Comparison of ENCODE assay signal across 11 cellular contexts in genomic region chr3:52679139-52679538, GRCh38. TPM values are rescaled to one million over a fixed set of nuclear protein-coding genes. Genes with fewer than 3 reads are reported as not detected.
DNase-seq lines count a peak whose midpoint lies in the region; ATAC-seq and TF ChIP-seq lines count a peak whose summit lies in the region.
"Had no signal": no experiment of that assay in that cellular context is flagged by ENCODE, and none has a peak within 500 bp of the region (broad histone marks: within the 10 kb centered on the region; RNA-seq: fewer than 3 reads in every experiment).

No MANE protein-coding gene starts in this region.

- H3K27me3 ChIP-seq in Loucy (ENCODE audit: insufficient read depth, low read length, poor library complexity, severe bottlenecking): no peaks in the 10 kb centered on the region
- no peaks in the 10 kb centered on the region for H3K27me3 ChIP-seq in mesenchymal stem cell (ENCODE audit: control insufficient read depth in 1 of 2, insufficient read depth in 1 of 2, low read length in 2 of 2)
- H3K27me3 ChIP-seq in SJCRH30: no peaks in the 10 kb centered on the region
- H3K27me3 ChIP-seq: right atrium auricular region had no signal

- H2BK5ac ChIP-seq in mesenchymal stem cell (ENCODE audit: low read depth, low read length, poor library complexity, severe bottlenecking): no peak overlapping the region

- no peak overlapping the region for H3K23ac ChIP-seq in mesenchymal stem cell (ENCODE audit: low read length in 2 of 2)

- H3K79me2 ChIP-seq in Loucy (ENCODE audit: insufficient read depth, low read length): peaks cover 65% of the 10 kb centered on the region

- H3K14ac ChIP-seq in mesenchymal stem cell (ENCODE audit: low read length in 2 of 2): no peak overlapping the region

- no peak overlapping the region for H3K4me3 Mint-ChIP-seq in chondrocyte (ENCODE audit: unreplicated experiment)
- H3K4me3 Mint-ChIP-seq: nephron progenitor cell had no signal

- peaks cover 26% of the 10 kb centered on the region for H3K36me3 Mint-ChIP-seq in chondrocyte (ENCODE audit: low read depth)

- H2AFZ ChIP-seq in Loucy (ENCODE audit: low read length) (no peak overlapping the region), mesenchymal stem cell (ENCODE audit: low read depth, low read length) (no peak overlapping the region)

- no peak overlapping the region for H2BK12ac ChIP-seq in mesenchymal stem cell (ENCODE audit: low read length in 2 of 2)

- H2AK5ac ChIP-seq in mesenchymal stem cell (ENCODE audit: low read length, severe bottlenecking): no peak overlapping the region

- peaks cover 40% of the 10 kb centered on the region; the same call in 1 of the 2 replicates for H3K36me3 ChIP-seq in Loucy (ENCODE audit: insufficient read depth, low read length)
- H3K36me3 ChIP-seq in mesenchymal stem cell (ENCODE audit: control insufficient read depth in 1 of 2, insufficient read depth in 2 of 2, low read depth in 1 of 2, low read length in 2 of 2): peaks cover 12 to 54% of the 10 kb centered on the region in 2 experiments
- peaks cover 38% of the 10 kb centered on the region for H3K36me3 ChIP-seq in SJCRH30

- H3K4me3 ChIP-seq in Loucy (ENCODE audit: low read length, poor library complexity, severe bottlenecking) (no peak overlapping the region), mesenchymal stem cell (ENCODE audit: insufficient read depth in 1 of 2, low read depth in 1 of 2, low read length in 2 of 2) (no peak overlapping the region), SJCRH30 (no peak overlapping the region)
- H3K4me3 ChIP-seq: right atrium auricular region had no signal

- peak; percentile 10 for DNase-seq in CD1c-positive myeloid dendritic cell (ENCODE audit: extremely low spot score)
- no peak for DNase-seq in chondrocyte (ENCODE audit: low spot score)
- DNase-seq in mesenchymal stem cell: no peak
- DNase-seq in SJCRH30: no peak
- DNase-seq: left colon, nephron progenitor cell had no signal

- 98% methylated on average over 4 of the region's 4 CpGs for WGBS in mesenchymal stem cell

- no peak overlapping the region for H3K4ac ChIP-seq in mesenchymal stem cell (ENCODE audit: low read depth in 1 of 2, low read length in 2 of 2)

- H3K4me2 ChIP-seq in Loucy (ENCODE audit: low read depth, low read length, poor library complexity, severe bottlenecking) (peak overlapping the region; percentile 90), mesenchymal stem cell (ENCODE audit: low read length, poor library complexity, severe bottlenecking) (no peak overlapping the region)

- H4K20me1 ChIP-seq in Loucy (ENCODE audit: insufficient read depth, low read length, poor library complexity, severe bottlenecking): peaks cover 21% of the 10 kb centered on the region

- H4K91ac ChIP-seq in mesenchymal stem cell (ENCODE audit: low read length): no peak overlapping the region

- peak overlapping the region; percentile 94 for H3K27ac Mint-ChIP-seq in chondrocyte (ENCODE audit: unreplicated experiment)
- H3K27ac Mint-ChIP-seq: nephron progenitor cell had no signal

- H3K79me1 ChIP-seq in mesenchymal stem cell (replicated peaks; ENCODE audit: low read length, poor library complexity, severe bottlenecking): peaks cover 14% of the 10 kb centered on the region

- H3K4me1 ChIP-seq in Loucy (ENCODE audit: insufficient read depth, low read length, poor library complexity, severe bottlenecking) (peaks cover 41% of the 10 kb centered on the region), mesenchymal stem cell (ENCODE audit: control insufficient read depth, insufficient read depth, low read depth, low read length) (peaks cover 4% of the 10 kb centered on the region), SJCRH30 (no peaks in the 10 kb centered on the region; the same call in 1 of the 2 replicates)

- H3K9ac ChIP-seq in Loucy (ENCODE audit: low read depth, low read length, poor library complexity, severe bottlenecking): no peak overlapping the region
- H3K9ac ChIP-seq in mesenchymal stem cell (ENCODE audit: low read length): peak overlapping the region; percentile 45

- H2BK15ac ChIP-seq in mesenchymal stem cell (ENCODE audit: low read depth, poor library complexity, severe bottlenecking): no peak overlapping the region

- H3K27me3 Mint-ChIP-seq in chondrocyte (ENCODE audit: low read depth): no peaks in the 10 kb centered on the region

- H3K18ac ChIP-seq in mesenchymal stem cell (ENCODE audit: low read depth in 1 of 2, low read length in 2 of 2): no peak overlapping the region

- no peaks in the 10 kb centered on the region for H3K9me3 ChIP-seq in Loucy (ENCODE audit: insufficient read depth, low read depth, low read length)
- H3K9me3 ChIP-seq in mesenchymal stem cell (ENCODE audit: control insufficient read depth, low read length): no peaks in the 10 kb centered on the region
- H3K9me3 ChIP-seq in SJCRH30 (replicated peaks): no peaks in the 10 kb centered on the region
- H3K9me3 ChIP-seq: right atrium auricular region had no signal

- no peak overlapping the region for H4K8ac ChIP-seq in mesenchymal stem cell (ENCODE audit: low read length)

- no peak for TF ChIP-seq CTCF in Loucy (conservative IDR thresholded peaks at IDR 0.05; ENCODE audit: low read length)
- TF ChIP-seq CTCF in chondrocyte (IDR thresholded peaks at IDR 0.05): no peak

- H3K27ac ChIP-seq in mesenchymal stem cell (ENCODE audit: low read length, poor library complexity, severe bottlenecking) (no peak overlapping the region), SJCRH30 (no peak overlapping the region)
- H3K27ac ChIP-seq: right atrium auricular region had no signal

- H3K9me3 Mint-ChIP-seq in chondrocyte (ENCODE audit: low read depth): no peaks in the 10 kb centered on the region
- H3K9me3 Mint-ChIP-seq: nephron progenitor cell had no signal

- no peak for ATAC-seq in GM19351 (IDR thresholded peaks at IDR 0.05; ENCODE audit: unreplicated experiment)
- ATAC-seq in HG03039 (IDR thresholded peaks at IDR 0.05; ENCODE audit: unreplicated experiment): no peak
- ATAC-seq: SK-N-SH treated with all-trans-retinoic acid at 6 μM for 48 hours had no signal

- no peaks in the 10 kb centered on the region for H3F3A ChIP-seq in Loucy (ENCODE audit: low read depth)

- H3K4me1 Mint-ChIP-seq in chondrocyte (ENCODE audit: low read depth): peaks cover 50% of the 10 kb centered on the region

- H2BK120ac ChIP-seq in mesenchymal stem cell (ENCODE audit: low read depth, low read length): no peak overlapping the region

- no peaks in the 10 kb centered on the region for H3K9me2 ChIP-seq in Loucy (replicated peaks; ENCODE audit: low read depth, low read length)

RNA-seq across cellular contexts. Expression of gene PBRM1, which starts 6.6 kb away (rescaled TPM):
- total RNA-seq in chondrocyte: 66.1 to 76.0 TPM (median 69.0 TPM) in 3 replicates
- polyA plus RNA-seq in mesenchymal stem cell (2013, experiment 1 of 2): 28.8 TPM
- polyA plus RNA-seq in mesenchymal stem cell (2013, experiment 2 of 2): 26.4 TPM
- total RNA-seq in SJCRH30 (2014; rRNA removed; shearing (Covaris generic)): 60.0 and 64.2 TPM in 2 replicates

RNA-seq across cellular contexts. Expression of gene GNL3, which starts 6.7 kb away (rescaled TPM):
- total RNA-seq in chondrocyte: 61.5 to 91.9 TPM (median 66.4 TPM) in 3 replicates
- 92.6 TPM for polyA plus RNA-seq in mesenchymal stem cell (2013, experiment 1 of 2)
- polyA plus RNA-seq in mesenchymal stem cell (2013, experiment 2 of 2): 94.1 TPM
- 141 and 171 TPM in 2 replicates for total RNA-seq in SJCRH30 (2014; rRNA removed; shearing (Covaris generic))

RNA-seq across cellular contexts. Expression of gene GLT8D1, which starts 26.5 kb away (rescaled TPM):
- total RNA-seq in chondrocyte: 90.7 to 124 TPM (median 91.2 TPM) in 3 replicates
- 82.3 TPM for polyA plus RNA-seq in mesenchymal stem cell (2013, experiment 1 of 2)
- polyA plus RNA-seq in mesenchymal stem cell (2013, experiment 2 of 2): 82.1 TPM
- total RNA-seq in SJCRH30 (2014; rRNA removed; shearing (Covaris generic)): 39.7 and 43.9 TPM in 2 replicates

RNA-seq across cellular contexts. Expression of gene SPCS1, which starts 26.8 kb away (rescaled TPM):
- total RNA-seq in chondrocyte: 106 to 135 TPM (median 110 TPM) in 3 replicates
- polyA plus RNA-seq in mesenchymal stem cell (2013, experiment 1 of 2): 153 TPM
- 151 TPM for polyA plus RNA-seq in mesenchymal stem cell (2013, experiment 2 of 2)
- total RNA-seq in SJCRH30 (2014; rRNA removed; shearing (Covaris generic)): 88.6 and 96.6 TPM in 2 replicates
